8 cellular contexts compared by ENCODE assay signal in genomic region chr20:9514461-9515210, GRCh38. TPM values are rescaled to one million over a fixed set of nuclear protein-coding genes. Genes with fewer than 3 reads are reported as not detected.
DNase-seq lines count a peak whose midpoint lies in the region; ATAC-seq, FAIRE-seq and TF ChIP-seq lines count a peak whose summit lies in the region.

LAMP5 (plus strand) TSS chr20:9514590; CDS start chr20:9514853, 263 bp downstream.

- H2AFZ ChIP-seq in endothelial cell of umbilical vein (ENCODE audit: low read depth, low read length) (no peak within 1 kb of the TSS), neuronal stem cell (ENCODE audit: low read length) (peak within 1 kb of the TSS; percentile 80)

- no peaks in the 10 kb centered on the region for H3K4me1 Mint-ChIP-seq in CD8-positive, alpha-beta memory T cell

- peaks cover 0 to 15% (median 3%) of the 10 kb centered on the region in 5 donors for H3K9me3 Mint-ChIP-seq in CD8-positive, alpha-beta memory T cell

- H4K91ac ChIP-seq in neuronal stem cell (ENCODE audit: low read depth, low read length, poor library complexity) = no peak within 1 kb of the TSS

- H3K4me1 ChIP-seq in endothelial cell of umbilical vein (ENCODE audit: control insufficient read depth, extremely low read depth, insufficient read depth, low read length) (peaks cover 5% of the 10 kb centered on the region), neuronal stem cell (ENCODE audit: control insufficient read depth in 2 of 2, insufficient read depth in 1 of 2, low read depth in 1 of 2, low read length in 2 of 2) (peaks cover 13 to 23% of the 10 kb centered on the region in 2 donors)
- H3K4me1 ChIP-seq in CD8-positive, alpha-beta memory T cell (ENCODE audit: insufficient read depth, low read length) = no peaks in the 10 kb centered on the region

- no TSS peak for BruUV-seq in endothelial cell of umbilical vein (replicated peaks; lab: Mats Ljungman, UMichigan)

- POLR2A ChIA-PET in endothelial cell of umbilical vein (lab: Charles Lee) = no interaction called here
- POLR2A ChIA-PET in CD8-positive, alpha-beta memory T cell (lab: Charles Lee) = no interaction called here

- H3K18ac ChIP-seq in neuronal stem cell (ENCODE audit: low read length) = peak within 1 kb of the TSS; percentile 84

- H3K23ac ChIP-seq in neuronal stem cell (ENCODE audit: low read depth, low read length, poor library complexity) = no peak within 1 kb of the TSS

- no peak within 1 kb of the TSS for H2BK120ac ChIP-seq in neuronal stem cell (ENCODE audit: low read depth, low read length)

- no CpG with 5 or more reads among the region's 38 CpGs for WGBS in neuronal stem cell (ENCODE audit: extremely low coverage in 2 of 2, insufficient read length in 2 of 2, insufficient replicate concordance in 1 of 2), 2 donors

- intact Hi-C loops in endothelial cell of umbilical vein (cut with micrococcal nuclease) = no loop called here

- no peak within 1 kb of the TSS for H3K27ac Mint-ChIP-seq in CD8-positive, alpha-beta memory T cell

- H3K79me1 ChIP-seq in neuronal stem cell (ENCODE audit: low read depth, low read length) = no peaks in the 10 kb centered on the region

- no peaks in the 10 kb centered on the region for H3K9me1 ChIP-seq in endothelial cell of umbilical vein (replicated peaks; ENCODE audit: control insufficient read depth, extremely low read depth, insufficient read depth, low read length)

- CTCF ChIA-PET in endothelial cell of umbilical vein (lab: Charles Lee) = interaction anchor here (1.1 to 2.4 kb wide), 6 partner anchors 9 to 106 kb away, joined by 3 to 12 read pairs (median 4); no protein-coding TSS in a partner anchor
- CTCF ChIA-PET in CD8-positive, alpha-beta memory T cell (lab: Charles Lee) = no interaction called here

- peak within 1 kb of the TSS; percentile 14 for H2BK12ac ChIP-seq in neuronal stem cell (ENCODE audit: low read length)

- H3K14ac ChIP-seq in neuronal stem cell (ENCODE audit: low read length) = no peak within 1 kb of the TSS

- H3K27me3 ChIP-seq in endothelial cell of umbilical vein (ENCODE audit: control insufficient read depth in 2 of 2, insufficient read depth in 2 of 2, low read length in 2 of 2) = peaks cover 64 to 97% of the 10 kb centered on the region in 2 experiments
- H3K27me3 ChIP-seq in neuronal stem cell (ENCODE audit: control insufficient read depth in 3 of 3, insufficient read depth in 3 of 3, low read depth in 1 of 3, low read length in 3 of 3) = peaks cover 0 to 95% (median 37%) of the 10 kb centered on the region in 3 experiments
- H3K27me3 ChIP-seq in CD8-positive, alpha-beta memory T cell (ENCODE audit: insufficient read depth, low read length, poor library complexity, severe bottlenecking) = no peaks in the 10 kb centered on the region

- H3K9ac ChIP-seq in endothelial cell of umbilical vein (replicated peaks; ENCODE audit: extremely low read depth, insufficient read depth, low read length) = no peak within 1 kb of the TSS
- peak within 1 kb of the TSS; percentile 44 for H3K9ac ChIP-seq in neuronal stem cell (ENCODE audit: low read depth, low read length, poor library complexity)

- peak within 1 kb of the TSS; percentile 3 for H2BK15ac ChIP-seq in neuronal stem cell (ENCODE audit: low read length)

- TF ChIP-seq CTCF in GM12865 (IDR thresholded peaks at IDR 0.05; ENCODE audit: insufficient read depth, low read depth, low read length, missing control alignments) = no peak
- no peak for TF ChIP-seq CTCF in endothelial cell of umbilical vein (IDR thresholded peaks at IDR 0.05; ENCODE audit: extremely low read depth in 1 of 2, insufficient read depth in 1 of 2, low read depth in 1 of 2, low read length in 2 of 2)

- H3K27ac ChIP-seq in endothelial cell of umbilical vein (ENCODE audit: insufficient read depth, low read depth, low read length) = no peak within 1 kb of the TSS
- H3K27ac ChIP-seq in neuronal stem cell (replicated peaks; ENCODE audit: low read length) = no peak within 1 kb of the TSS
- H3K27ac ChIP-seq in CD8-positive, alpha-beta memory T cell (ENCODE audit: low read depth, low read length) = no peak within 1 kb of the TSS

- H3K4ac ChIP-seq in neuronal stem cell (ENCODE audit: low read length) = no peak within 1 kb of the TSS

- H3K4me2 ChIP-seq in endothelial cell of umbilical vein (ENCODE audit: insufficient read depth, low read length) (no peak within 1 kb of the TSS), neuronal stem cell (ENCODE audit: insufficient read depth, low read length, poor library complexity, severe bottlenecking) (peak within 1 kb of the TSS; percentile 90)

- H2BK5ac ChIP-seq in neuronal stem cell (ENCODE audit: low read length) = no peak within 1 kb of the TSS

- TF ChIP-seq POLR2A in endothelial cell of umbilical vein (IDR thresholded peaks at IDR 0.05; ENCODE audit: low read depth, low read length) = no peak

- peak within 1 kb of the TSS; percentile 3; the same call in 1 of the 2 replicates for H3K4me3 ChIP-seq in GM12865 (ENCODE audit: low read depth, low read length)
- no peak within 1 kb of the TSS for H3K4me3 ChIP-seq in endothelial cell of umbilical vein (replicated peaks in 1 of 3; ENCODE audit: insufficient read depth in 1 of 3, low read depth in 1 of 3, low read length in 3 of 3)
- peak within 1 kb of the TSS; percentile 27 to 69 for H3K4me3 ChIP-seq in neuronal stem cell (ENCODE audit: low read length in 2 of 2)
- H3K4me3 ChIP-seq in CD8-positive, alpha-beta memory T cell (ENCODE audit: low read length) = no peak within 1 kb of the TSS

- no peak for FAIRE-seq in endothelial cell of umbilical vein (lab: Jason Lieb, UNC)

- H3K36me3 ChIP-seq in endothelial cell of umbilical vein (ENCODE audit: control insufficient read depth in 2 of 2, extremely low read depth in 1 of 2, insufficient read depth in 2 of 2, low read length in 2 of 2) (no peaks in the 10 kb centered on the region), neuronal stem cell (replicated peaks in 1 of 2; ENCODE audit: control insufficient read depth in 2 of 2, insufficient read depth in 2 of 2, low read length in 2 of 2) (no peaks in the 10 kb centered on the region)
- no peaks in the 10 kb centered on the region for H3K36me3 ChIP-seq in CD8-positive, alpha-beta memory T cell (ENCODE audit: insufficient read depth, low read length)

- H3K9me3 ChIP-seq in endothelial cell of umbilical vein (replicated peaks; ENCODE audit: control insufficient read depth, insufficient read depth, low read length) (no peaks in the 10 kb centered on the region), neuronal stem cell (replicated peaks in 1 of 2; ENCODE audit: control insufficient read depth in 2 of 2, insufficient read depth in 1 of 2, low read depth in 1 of 2, low read length in 2 of 2) (no peaks in the 10 kb centered on the region)
- no peaks in the 10 kb centered on the region for H3K9me3 ChIP-seq in CD8-positive, alpha-beta memory T cell (ENCODE audit: low read length)

- H3K4me3 Mint-ChIP-seq in CD8-positive, alpha-beta memory T cell = peak within 1 kb of the TSS in 1 of 7 donors; percentile 44

- DNase-seq in GM12865 (ENCODE audit: low read depth) (peak; percentile 22), NCI-H446 (lab: John Stamatoyannopoulos, UW) (peak; percentile 34 to 59), endothelial cell of umbilical vein (ENCODE audit: low read depth, low spot score) (peak; percentile 18), neuronal stem cell (ENCODE audit: low spot score) (peak; percentile 72), DMS153 treated with DMSO at 0.1 percent for 48 hours (lab: John Stamatoyannopoulos, UW; ENCODE audit: unreplicated experiment) (no peak)
- no peak for DNase-seq in CD8-positive, alpha-beta memory T cell

- no peaks in the 10 kb centered on the region for H3K79me2 ChIP-seq in endothelial cell of umbilical vein (ENCODE audit: control insufficient read depth, insufficient read depth, low read length)

- H3K36me3 Mint-ChIP-seq in CD8-positive, alpha-beta memory T cell = no peaks in the 10 kb centered on the region

- dilution Hi-C loops in endothelial cell of umbilical vein (cut with MboI; ENCODE audit: extremely low pct_ligation_motif_present, low sequenced_read_pairs) = no loop called here

- H4K20me1 ChIP-seq in endothelial cell of umbilical vein (replicated peaks; ENCODE audit: control insufficient read depth, extremely low read depth, insufficient read depth, low read length) = no peaks in the 10 kb centered on the region

- H4K8ac ChIP-seq in neuronal stem cell (ENCODE audit: low read depth, low read length) = no peak within 1 kb of the TSS

- no peak for ATAC-seq in GM18909 (IDR thresholded peaks at IDR 0.05; ENCODE audit: poor library complexity, unreplicated experiment)
- no peak for ATAC-seq in GM21576 (IDR thresholded peaks at IDR 0.05; ENCODE audit: unreplicated experiment)

- H2AK5ac ChIP-seq in neuronal stem cell (ENCODE audit: low read depth, low read length) = no peak within 1 kb of the TSS

- peaks cover 25 to 43% of the 10 kb centered on the region in 2 donors for H3K27me3 Mint-ChIP-seq in CD8-positive, alpha-beta memory T cell

TF ChIP-seq in endothelial cell of umbilical vein, 7 proteins besides CTCF, POLR2A, EP300 and RAD21:
- peak; percentile 52 for TF ChIP-seq EZH2 (IDR thresholded peaks at IDR 0.05; ENCODE audit: borderline replicate concordance, low read depth, low read length, severe bottlenecking)
- TF ChIP-seq FOS (IDR thresholded peaks at IDR 0.05; ENCODE audit: borderline replicate concordance, insufficient read depth, low read length) = no peak

RNA-seq across cellular contexts. Expression of gene LAMP5, which starts in this region (rescaled TPM):
- total RNA-seq in endothelial cell of umbilical vein = not detected in 2 replicates
- 0.10 TPM in 1 of 2 replicates, not detected in the other for polyA plus RNA-seq in endothelial cell of umbilical vein
- 0.09 and 0.10 TPM in 2 replicates for polyA plus RNA-seq in endothelial cell of umbilical vein (2011; cell fraction: cytosol; rRNA removed)
- polyA plus RNA-seq in endothelial cell of umbilical vein (2011; cell fraction: nucleus; rRNA removed) = not detected in 2 replicates
- polyA plus RNA-seq in endothelial cell of umbilical vein (2012) = not detected in 2 replicates
- polyA minus RNA-seq in endothelial cell of umbilical vein = not detected in 2 replicates
- not detected for polyA minus RNA-seq in endothelial cell of umbilical vein (2011; cell fraction: cytosol; rRNA and poly(A)+ RNA removed)
- not detected in 2 replicates for polyA minus RNA-seq in endothelial cell of umbilical vein (2011; cell fraction: nucleus; rRNA and poly(A)+ RNA removed)
- polyA plus RNA-seq in neuronal stem cell (2013, experiment 1 of 2) = 6.5 TPM
- 6.4 TPM for polyA plus RNA-seq in neuronal stem cell (2013, experiment 2 of 2)
- not detected for total RNA-seq in CD8-positive, alpha-beta memory T cell
- polyA plus RNA-seq in CD8-positive, alpha-beta memory T cell = not detected

Comparison
In these comparisons a context has a peak if more than half of its experiments do, and no peak if none do; other contexts are left out.
1. Peak in DNase-seq in endothelial cell of umbilical vein; RNA of the gene not detected or under 1 TPM.
2. DNase-seq: peak in GM12865 (single experiment), NCI-H446 (2 of 2) and neuronal stem cell (single experiment); none in DMS153 treated with DMSO at 0.1 percent for 48 hours (single experiment) and CD8-positive, alpha-beta memory T cell (0 of 5).
3. H3K4me3 ChIP-seq: peak in GM12865 (single experiment) and neuronal stem cell (2 of 2); none in endothelial cell of umbilical vein (0 of 3) and CD8-positive, alpha-beta memory T cell (single experiment).